8 cellular contexts compared by ENCODE assay signal in the genomic region with DNA sequence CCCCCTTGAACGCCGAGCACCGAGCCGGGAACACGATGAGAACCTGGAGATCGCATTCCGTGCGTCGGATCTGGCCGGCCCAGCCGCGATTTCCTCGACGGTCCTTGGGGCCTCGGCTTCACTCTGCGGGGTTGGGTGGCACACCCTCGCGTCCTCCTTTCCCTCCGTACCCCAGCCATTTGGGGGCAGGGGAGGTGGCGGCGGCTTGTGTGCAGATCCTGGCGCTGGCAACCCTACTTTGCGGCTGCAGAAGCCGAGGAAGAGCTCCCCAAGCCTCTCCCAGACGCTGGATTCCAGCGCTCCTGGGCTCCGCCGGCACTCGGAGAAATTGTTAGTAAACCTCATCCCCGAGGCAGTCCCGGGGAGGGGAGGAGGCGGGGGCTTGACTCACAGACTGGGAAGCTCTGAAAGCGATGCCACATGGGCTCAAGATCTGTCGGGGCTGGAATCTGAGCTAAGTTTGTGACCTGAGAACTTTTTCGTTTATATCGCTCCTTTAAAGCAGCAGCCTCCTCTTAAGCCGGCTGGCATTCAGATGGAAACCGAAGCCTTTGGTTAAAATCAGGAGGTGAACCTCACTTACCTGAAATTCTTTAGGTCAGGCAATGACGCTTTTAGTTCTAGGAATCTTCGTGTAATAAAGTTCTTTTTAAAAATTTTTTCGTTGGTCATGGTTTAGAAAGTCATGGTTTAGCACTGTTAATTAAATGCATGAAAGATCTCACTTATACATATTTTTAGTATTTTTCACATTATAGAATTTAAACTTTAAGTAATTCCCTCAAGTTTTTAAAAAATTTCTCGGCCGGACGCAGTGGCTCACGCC. TPM values are rescaled to one million over a fixed set of nuclear protein-coding genes. Genes with fewer than 3 reads are reported as not detected.
A peak's percentile ranks its signal among the peaks of the same experiment; 100 is the strongest.
DNase-seq lines count a peak whose midpoint lies in the region; ATAC-seq and TF ChIP-seq lines count a peak whose summit lies in the region.

No MANE protein-coding gene starts in this region.

- H3K9me3 ChIP-seq in esophagus (ENCODE audit: control insufficient read depth in 2 of 2, insufficient read depth in 1 of 2, low read depth in 1 of 2, low read length in 1 of 2) = no peaks in the 10 kb centered on the region
- no peaks in the 10 kb centered on the region for H3K9me3 ChIP-seq in stomach

- H3K27ac ChIP-seq in GM23338 (ENCODE audit: low read depth) (peak overlapping the region; percentile 89), esophagus (ENCODE audit: low read depth in 2 of 2, low read length in 1 of 2) (peak overlapping the region; percentile 94 to 96), stomach (peak overlapping the region; percentile 78 to 95 (median 92))

- intact Hi-C loops in stomach (cut with DNase I; ENCODE audit: low total_unique reads) = no loop called here

- H3K36me3 Mint-ChIP-seq in GM23338 (ENCODE audit: low read depth) (no peaks in the 10 kb centered on the region; the same call in 2 of the 3 replicates), mesothelial cell of epicardium (no peaks in the 10 kb centered on the region)
- H3K36me3 Mint-ChIP-seq in activated CD8-positive, alpha-beta memory T cell treated with anti-CD3 and anti-CD28 coated beads, Interleukin-2, amount 10 ng/mL, durations not matched to agents 7 days and 5 days = no peaks in the 10 kb centered on the region

- H3K27me3 ChIP-seq in GM23338 (ENCODE audit: insufficient read depth) = no peaks in the 10 kb centered on the region
- H3K27me3 ChIP-seq in esophagus (ENCODE audit: control insufficient read depth in 1 of 2, insufficient read depth in 2 of 2, low read length in 2 of 2) = no peaks in the 10 kb centered on the region
- peaks cover 0 to 5% (median 0%) of the 10 kb centered on the region in 3 donors for H3K27me3 ChIP-seq in stomach

- H3K4me3 ChIP-seq in GM23338 (peak overlapping the region; percentile 76), esophagus (ENCODE audit: low read depth in 1 of 2, low read length in 2 of 2) (peak overlapping the region; percentile 81 to 87), stomach (peak overlapping the region; percentile 77 to 85 (median 81))

- TF ChIP-seq EP300 in stomach (IDR thresholded peaks at IDR 0.05) = no peak

- DNase-seq in GM04503 (ENCODE audit: low read depth) = peak; percentile 79
- DNase-seq in GM23338 (ENCODE audit: low spot score) = peak; percentile 88
- DNase-seq in LHCN-M2 (ENCODE audit: low read depth) = peak; percentile 95
- no peak for DNase-seq in activated CD8-positive, alpha-beta memory T cell treated with anti-CD3 and anti-CD28 coated beads, Interleukin-2, amount 10 ng/mL, durations not matched to agents 7 days and 5 days
- peak; percentile 68 to 87 for DNase-seq in mesothelial cell of epicardium (ENCODE audit: low spot score in 2 of 2, unreplicated experiment in 2 of 2)
- peak; percentile 56 for DNase-seq in stomach
- DNase-seq in NCI-H2081 (lab: John Stamatoyannopoulos, UW) = no peak

- no peak for TF ChIP-seq POLR2A in stomach (IDR thresholded peaks at IDR 0.05)

- peak overlapping the region; percentile 33 for H2AFZ ChIP-seq in GM23338

- H4K20me1 ChIP-seq in GM23338 (replicated peaks; ENCODE audit: insufficient read depth) = peaks cover 20% of the 10 kb centered on the region; the same call in 1 of the 2 replicates

- H3K36me3 ChIP-seq in GM23338 (ENCODE audit: insufficient read depth) (no peaks in the 10 kb centered on the region), esophagus (ENCODE audit: control insufficient read depth in 2 of 2, insufficient read depth in 2 of 2, low read length in 1 of 2) (no peaks in the 10 kb centered on the region), stomach (no peaks in the 10 kb centered on the region)

- TF ChIP-seq CTCF in GM23338 (conservative IDR thresholded peaks at IDR 0.05; ENCODE audit: low read depth in 2 of 2) = no peak
- TF ChIP-seq CTCF in mesothelial cell of epicardium (IDR thresholded peaks at IDR 0.05; ENCODE audit: unreplicated experiment) = no peak
- TF ChIP-seq CTCF in stomach (IDR thresholded peaks at IDR 0.05) = no peak

- H3K9me3 Mint-ChIP-seq in GM23338 (no peaks in the 10 kb centered on the region), mesothelial cell of epicardium (no peaks in the 10 kb centered on the region)
- no peaks in the 10 kb centered on the region for H3K9me3 Mint-ChIP-seq in activated CD8-positive, alpha-beta memory T cell treated with anti-CD3 and anti-CD28 coated beads, Interleukin-2, amount 10 ng/mL, durations not matched to agents 7 days and 5 days (ENCODE audit: low read depth)

- H3K4me2 ChIP-seq in GM23338 = peak overlapping the region; percentile 81

- CTCF ChIA-PET in activated CD8-positive, alpha-beta memory T cell treated with anti-CD3 and anti-CD28 coated beads, Interleukin-2, amount 10 ng/mL, durations not matched to agents 7 days and 5 days (lab: Charles Lee) = interaction anchor here (1.3 kb wide), 1 partner anchor 21 kb away, joined by 6 read pairs; no protein-coding TSS in a partner anchor

- H3K27me3 Mint-ChIP-seq in GM23338 (ENCODE audit: insufficient read depth, low read depth, poor library complexity) (peaks cover 10% of the 10 kb centered on the region), mesothelial cell of epicardium (ENCODE audit: low read depth) (no peaks in the 10 kb centered on the region)
- H3K27me3 Mint-ChIP-seq in activated CD8-positive, alpha-beta memory T cell treated with anti-CD3 and anti-CD28 coated beads, Interleukin-2, amount 10 ng/mL, durations not matched to agents 7 days and 5 days = peaks cover 30% of the 10 kb centered on the region

- H3K4me3 Mint-ChIP-seq in GM23338 (peak overlapping the region; percentile 89), mesothelial cell of epicardium (peak overlapping the region; percentile 91)
- H3K4me3 Mint-ChIP-seq in activated CD8-positive, alpha-beta memory T cell treated with anti-CD3 and anti-CD28 coated beads, Interleukin-2, amount 10 ng/mL, durations not matched to agents 7 days and 5 days = peak overlapping the region; percentile 75

- peaks cover 20% of the 10 kb centered on the region for H3K4me1 ChIP-seq in GM23338 (ENCODE audit: insufficient read depth)
- peaks cover 0 to 5% of the 10 kb centered on the region in 2 donors for H3K4me1 ChIP-seq in esophagus (ENCODE audit: control insufficient read depth in 2 of 2, insufficient read depth in 2 of 2, low read length in 1 of 2)
- H3K4me1 ChIP-seq in stomach = peaks cover 7 to 33% (median 9%) of the 10 kb centered on the region in 4 donors

- peaks cover 47% of the 10 kb centered on the region for H3K79me2 ChIP-seq in GM23338 (replicated peaks; ENCODE audit: insufficient read depth)

- H3F3A ChIP-seq in GM23338 (replicated peaks; ENCODE audit: low read depth) = no peaks in the 10 kb centered on the region

- 7 to 8% methylated on average over 45 of the region's 45 CpGs for WGBS in esophagus, 2 donors
- 8 to 20% (median 9%) methylated on average over 18 to 45 of the region's 45 CpGs for WGBS in stomach, 5 donors

- H3K27ac Mint-ChIP-seq in GM23338 (peak overlapping the region; percentile 83), mesothelial cell of epicardium (peak overlapping the region; percentile 99)
- no peak overlapping the region for H3K27ac Mint-ChIP-seq in activated CD8-positive, alpha-beta memory T cell treated with anti-CD3 and anti-CD28 coated beads, Interleukin-2, amount 10 ng/mL, durations not matched to agents 7 days and 5 days

- H3K9me2 ChIP-seq in GM23338 (ENCODE audit: insufficient read depth) = no peaks in the 10 kb centered on the region

- H3K4me1 Mint-ChIP-seq in GM23338 (peaks cover 32% of the 10 kb centered on the region), mesothelial cell of epicardium (peaks cover 43% of the 10 kb centered on the region)
- H3K4me1 Mint-ChIP-seq in activated CD8-positive, alpha-beta memory T cell treated with anti-CD3 and anti-CD28 coated beads, Interleukin-2, amount 10 ng/mL, durations not matched to agents 7 days and 5 days = peaks cover 30% of the 10 kb centered on the region

- ATAC-seq in GM23338 = peak; percentile 77
- ATAC-seq in activated CD8-positive, alpha-beta memory T cell treated with anti-CD3 and anti-CD28 coated beads, Interleukin-2, amount 10 ng/mL, durations not matched to agents 7 days and 5 days = peak; percentile 45

TF ChIP-seq in GM23338, 12 proteins besides CTCF, POLR2A, EP300 and RAD21:
- no peak for TF ChIP-seq ZNF331 (CRISPR knock-in tag; IDR thresholded peaks at IDR 0.05; ENCODE audit: low read depth)
- no peak for TF ChIP-seq STAT1 (IDR thresholded peaks at IDR 0.05; ENCODE audit: unreplicated experiment)
- TF ChIP-seq JUNB (IDR thresholded peaks at IDR 0.05; ENCODE audit: unreplicated experiment) = no peak
- TF ChIP-seq EZH2 (IDR thresholded peaks at IDR 0.05; ENCODE audit: low read depth, unreplicated experiment) = no peak
- TF ChIP-seq POLR2AphosphoS5 (IDR thresholded peaks at IDR 0.05; ENCODE audit: low read depth) = no peak
- no peak for TF ChIP-seq NANOG (IDR thresholded peaks at IDR 0.05; ENCODE audit: borderline replicate concordance)

RNA-seq across cellular contexts. Expression of gene DSE, which starts 0.8 kb away (rescaled TPM):
- total RNA-seq in GM23338 (2014; rRNA removed; shearing (Covaris generic)) = 41.5 and 45.2 TPM in 2 replicates
- polyA plus RNA-seq in GM23338 (2016; fragmentation: Nextera tagmentation; extraction: Ambion mirVana) (16.8 and 18.8 TPM in 2 replicates), esophagus (1 to 10 TPM; 4.5 to 8.1 TPM), stomach (10 to 100 TPM in 1 of 3 donors, 1 to 10 TPM in 2; 3.9 to 10.7 (median 7.7) TPM)
- total RNA-seq in LHCN-M2 (2014; rRNA removed) (28.4 and 31.7 TPM in 2 replicates), mesothelial cell of epicardium (69.6 to 73.3 TPM (median 70.7 TPM) in 3 replicates), stomach (10 to 100 TPM in 4 of 5 donors, 1 to 10 TPM in 1; 3.8 to 39.8 (median 15.8) TPM)
- 23.3 TPM for polyA plus RNA-seq in LHCN-M2 (2012)
- 1 to 10 TPM; 5.7 to 7.1 TPM for total RNA-seq in activated CD8-positive, alpha-beta memory T cell treated with anti-CD3 and anti-CD28 coated beads, Interleukin-2, amount 10 ng/mL, durations not matched to agents 7 days and 5 days

Comparison
In these comparisons a context has a peak if more than half of its experiments do, and no peak if none do; other contexts are left out.
1. DNase-seq: peak in GM04503 (single experiment), GM23338 (single experiment), LHCN-M2 (single experiment), mesothelial cell of epicardium (2 of 2) and stomach (single experiment); none in activated CD8-positive, alpha-beta memory T cell treated with anti-CD3 and anti-CD28 coated beads, Interleukin-2, amount 10 ng/mL, durations not matched to agents 7 days and 5 days (single experiment) and NCI-H2081 (0 of 2).
2. Peak in every context shown above with its lines, with median percentiles within 50 percentile points of each other: H3K27ac ChIP-seq, H3K4me3 ChIP-seq and H3K4me3 Mint-ChIP-seq.